In the genomic region with DNA sequence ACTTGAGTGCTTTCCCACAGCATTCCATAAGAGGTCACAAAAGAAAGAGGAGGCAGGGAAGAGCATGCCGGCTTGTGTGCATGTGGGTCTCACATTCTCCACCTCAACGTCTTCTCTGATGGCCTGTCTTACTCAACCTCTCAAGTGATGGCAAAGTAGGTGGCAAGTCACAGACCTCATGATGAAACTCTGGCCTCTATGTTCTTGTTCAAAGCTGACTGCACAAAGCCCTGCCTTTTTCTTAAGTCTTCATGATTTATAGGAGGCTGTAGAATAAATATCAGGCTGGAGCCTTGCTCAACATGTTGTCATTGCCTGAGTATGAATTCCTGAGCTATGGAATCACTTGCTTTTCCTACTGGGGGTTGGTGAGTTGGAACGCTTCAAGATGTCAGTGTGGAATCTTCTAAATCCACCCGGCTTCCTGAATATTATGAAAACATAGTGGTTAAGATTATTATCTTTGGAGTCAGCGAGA, we compare ENCODE assay signal across 1 cellular context.
TF ChIP-seq lines count a peak whose summit lies in the region.

No MANE protein-coding gene starts in this region.

TF ChIP-seq in A549, 52 proteins besides CTCF, POLR2A, EP300 and RAD21 (continued from another document):
- TF ChIP-seq, protein P1, sequence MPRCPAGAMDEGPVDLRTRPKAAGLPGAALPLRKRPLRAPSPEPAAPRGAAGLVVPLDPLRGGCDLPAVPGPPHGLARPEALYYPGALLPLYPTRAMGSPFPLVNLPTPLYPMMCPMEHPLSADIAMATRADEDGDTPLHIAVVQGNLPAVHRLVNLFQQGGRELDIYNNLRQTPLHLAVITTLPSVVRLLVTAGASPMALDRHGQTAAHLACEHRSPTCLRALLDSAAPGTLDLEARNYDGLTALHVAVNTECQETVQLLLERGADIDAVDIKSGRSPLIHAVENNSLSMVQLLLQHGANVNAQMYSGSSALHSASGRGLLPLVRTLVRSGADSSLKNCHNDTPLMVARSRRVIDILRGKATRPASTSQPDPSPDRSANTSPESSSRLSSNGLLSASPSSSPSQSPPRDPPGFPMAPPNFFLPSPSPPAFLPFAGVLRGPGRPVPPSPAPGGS (IDR thresholded peaks at IDR 0.05), result no peak; the same call in 2 of the 3 replicates
- TF ChIP-seq, protein P2, sequence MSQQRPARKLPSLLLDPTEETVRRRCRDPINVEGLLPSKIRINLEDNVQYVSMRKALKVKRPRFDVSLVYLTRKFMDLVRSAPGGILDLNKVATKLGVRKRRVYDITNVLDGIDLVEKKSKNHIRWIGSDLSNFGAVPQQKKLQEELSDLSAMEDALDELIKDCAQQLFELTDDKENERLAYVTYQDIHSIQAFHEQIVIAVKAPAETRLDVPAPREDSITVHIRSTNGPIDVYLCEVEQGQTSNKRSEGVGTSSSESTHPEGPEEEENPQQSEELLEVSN (IDR thresholded peaks at IDR 0.05; ENCODE audit: borderline replicate concordance, low read depth), result no peak
- no peak for TF ChIP-seq NPAS2 (CRISPR knock-in tag; IDR thresholded peaks at IDR 0.05; ENCODE audit: borderline replicate concordance)
- TF ChIP-seq, protein P3, sequence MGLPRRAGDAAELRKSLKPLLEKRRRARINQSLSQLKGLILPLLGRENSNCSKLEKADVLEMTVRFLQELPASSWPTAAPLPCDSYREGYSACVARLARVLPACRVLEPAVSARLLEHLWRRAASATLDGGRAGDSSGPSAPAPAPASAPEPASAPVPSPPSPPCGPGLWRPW (IDR thresholded peaks at IDR 0.05), result peak; percentile 70
- no peak for TF ChIP-seq MAFK (IDR thresholded peaks at IDR 0.05; ENCODE audit: partially characterized antibody)
- no peak for TF ChIP-seq POLR2AphosphoS2 (conservative IDR thresholded peaks at IDR 0.05; ENCODE audit: low read length)
- no peak for TF ChIP-seq ZNF302 (CRISPR knock-in tag; IDR thresholded peaks at IDR 0.05)
- no peak for TF ChIP-seq TFCP2L1 (CRISPR knock-in tag; IDR thresholded peaks at IDR 0.05)
- no peak for TF ChIP-seq ZSCAN20 (CRISPR knock-in tag; IDR thresholded peaks at IDR 0.05)
- TF ChIP-seq CBX2 (IDR thresholded peaks at IDR 0.05; ENCODE audit: borderline replicate concordance, low read depth), result no peak
- TF ChIP-seq HEYL (CRISPR knock-in tag; IDR thresholded peaks at IDR 0.05), result no peak
- no peak for TF ChIP-seq MAZ (IDR thresholded peaks at IDR 0.05; ENCODE audit: borderline replicate concordance, low read depth, low read length)
- peak; percentile 56; the same call in 1 of the 2 replicates for TF ChIP-seq FOSL2 (IDR thresholded peaks at IDR 0.05)
- peak; percentile 48 for TF ChIP-seq FOSL2 (CRISPR knock-in tag; IDR thresholded peaks at IDR 0.05)
- peak; percentile 60 for TF ChIP-seq GATA3 (IDR thresholded peaks at IDR 0.05; ENCODE audit: borderline replicate concordance)
- TF ChIP-seq RNF2 (IDR thresholded peaks at IDR 0.05; ENCODE audit: borderline replicate concordance, low read depth), result no peak
